Comparison of ENCODE assay signal across 19 cellular contexts in genomic region chr16:68357521-68357922, GRCh38. TPM values are rescaled to one million over a fixed set of nuclear protein-coding genes. Genes with fewer than 3 reads are reported as not detected.
A peak's percentile ranks its signal among the peaks of the same experiment; 100 is the strongest.
DNase-seq lines count a peak whose midpoint lies in the region; ATAC-seq and TF ChIP-seq lines count a peak whose summit lies in the region.
"Had no signal": no experiment of that assay in that cellular context is flagged by ENCODE, and none has a peak within 500 bp of the region (broad histone marks: within the 10 kb centered on the region; RNA-seq: fewer than 3 reads in every experiment).

No MANE protein-coding gene starts in this region.

- H3K27ac Mint-ChIP-seq in activated naive CD8-positive, alpha-beta T cell treated with anti-CD3 and anti-CD28 coated beads, Interleukin-2, amount 10 ng/mL, durations not matched to agents 7 days and 5 days = peak overlapping the region; percentile 71
- H3K27ac Mint-ChIP-seq in activated naive CD8-positive, alpha-beta T cell treated with anti-CD3 and anti-CD28 coated beads, Interleukin-2, amount 50 U/mL, for 24 hours = no peak overlapping the region

- no peak overlapping the region for H2AK5ac ChIP-seq in neuronal stem cell (ENCODE audit: low read depth, low read length)

- H2BK120ac ChIP-seq in neuronal stem cell (ENCODE audit: low read depth, low read length) = no peak overlapping the region

- no peak overlapping the region for H3K4me2 ChIP-seq in neuronal stem cell (ENCODE audit: insufficient read depth, low read length, poor library complexity, severe bottlenecking)
- H3K4me2 ChIP-seq: A549 had no signal

- no peaks in the 10 kb centered on the region for H3K9me3 Mint-ChIP-seq in activated naive CD8-positive, alpha-beta T cell treated with anti-CD3 and anti-CD28 coated beads, Interleukin-2, amount 10 ng/mL, durations not matched to agents 7 days and 5 days
- H3K9me3 Mint-ChIP-seq in activated naive CD8-positive, alpha-beta T cell treated with anti-CD3 and anti-CD28 coated beads, Interleukin-2, amount 50 U/mL, for 24 hours = no peaks in the 10 kb centered on the region

- H3K18ac ChIP-seq in neuronal stem cell (ENCODE audit: low read length) = no peak overlapping the region

- H3K27me3 Mint-ChIP-seq in activated naive CD8-positive, alpha-beta T cell treated with anti-CD3 and anti-CD28 coated beads, Interleukin-2, amount 10 ng/mL, durations not matched to agents 7 days and 5 days = peaks cover 4% of the 10 kb centered on the region
- H3K27me3 Mint-ChIP-seq in activated naive CD8-positive, alpha-beta T cell treated with anti-CD3 and anti-CD28 coated beads, Interleukin-2, amount 50 U/mL, for 24 hours = no peaks in the 10 kb centered on the region

- H3K27me3 ChIP-seq in adrenal gland (no peaks in the 10 kb centered on the region), neuronal stem cell (ENCODE audit: control insufficient read depth in 3 of 3, insufficient read depth in 3 of 3, low read depth in 1 of 3, low read length in 3 of 3) (no peaks in the 10 kb centered on the region)
- H3K27me3 ChIP-seq: SJSA1 had no signal

- H2AFZ ChIP-seq in neuronal stem cell (ENCODE audit: low read length) = no peak overlapping the region

- peaks cover 33% of the 10 kb centered on the region for H3K4me1 Mint-ChIP-seq in activated naive CD8-positive, alpha-beta T cell treated with anti-CD3 and anti-CD28 coated beads, Interleukin-2, amount 10 ng/mL, durations not matched to agents 7 days and 5 days
- H3K4me1 Mint-ChIP-seq in activated naive CD8-positive, alpha-beta T cell treated with anti-CD3 and anti-CD28 coated beads, Interleukin-2, amount 50 U/mL, for 24 hours = peaks cover 28% of the 10 kb centered on the region

- WGBS in adrenal gland, 4 donors = 78 to 96% (median 81%) methylated on average over 6 to 9 of the region's 9 CpGs; no CpG with 5 or more reads in 1 of the 4 donors
- WGBS in neuronal stem cell (ENCODE audit: extremely low coverage in 2 of 2, insufficient read length in 2 of 2, insufficient replicate concordance in 1 of 2), 2 donors = no CpG with 5 or more reads among the region's 9 CpGs

- peak overlapping the region; percentile 10 for H3K4me3 Mint-ChIP-seq in activated naive CD8-positive, alpha-beta T cell treated with anti-CD3 and anti-CD28 coated beads, Interleukin-2, amount 10 ng/mL, durations not matched to agents 7 days and 5 days
- no peak overlapping the region for H3K4me3 Mint-ChIP-seq in activated naive CD8-positive, alpha-beta T cell treated with anti-CD3 and anti-CD28 coated beads, Interleukin-2, amount 50 U/mL, for 24 hours

- no peak overlapping the region for H2BK5ac ChIP-seq in neuronal stem cell (ENCODE audit: low read length)

- peaks cover 3% of the 10 kb centered on the region for H3K79me1 ChIP-seq in neuronal stem cell (ENCODE audit: low read depth, low read length)

- DNase-seq in activated naive CD8-positive, alpha-beta T cell treated with anti-CD3 and anti-CD28 coated beads, Interleukin-2, amount 10 ng/mL, durations not matched to agents 7 days and 5 days = peak; percentile 28
- DNase-seq in activated naive CD8-positive, alpha-beta T cell treated with anti-CD3 and anti-CD28 coated beads, Interleukin-2, amount 50 U/mL, for 24 hours = no peak
- DNase-seq in GM12864 (ENCODE audit: low read depth) = no peak
- DNase-seq in adrenal gland = peak in 1 of 7 donors; percentile 23
- no peak for DNase-seq in neuronal stem cell (ENCODE audit: low spot score)
- DNase-seq: DMS79 treated with DMSO at 0.1 percent for 48 hours, GOT3, IMR-90, Kasumi-1, NCI-H1092 treated with DMSO at 0.1 percent for 48 hours, NCI-H146, NCI-H2029 treated with DMSO at 0.1 percent for 48 hours, NCI-H2171, NCI-H526 had no signal

- H4K8ac ChIP-seq in neuronal stem cell (ENCODE audit: low read depth, low read length) = peak overlapping the region; percentile 65

- ATAC-seq in activated naive CD8-positive, alpha-beta T cell treated with anti-CD3 and anti-CD28 coated beads, Interleukin-2, amount 10 ng/mL, durations not matched to agents 7 days and 5 days (ENCODE audit: low read depth) = no peak
- no peak for ATAC-seq in activated naive CD8-positive, alpha-beta T cell treated with anti-CD3 and anti-CD28 coated beads, Interleukin-2, amount 50 U/mL, for 24 hours
- ATAC-seq in HG03196 (IDR thresholded peaks at IDR 0.05; ENCODE audit: unreplicated experiment) (no peak), GM19452 (IDR thresholded peaks at IDR 0.05; ENCODE audit: unreplicated experiment) (no peak)
- ATAC-seq: A549, HCT116 had no signal

- TF ChIP-seq CTCF in GM12864 (IDR thresholded peaks at IDR 0.05; ENCODE audit: low read depth, low read length, missing control alignments) = peak; percentile 6
- no peak for TF ChIP-seq CTCF in adrenal gland (IDR thresholded peaks at IDR 0.05)

- intact Hi-C loops in adrenal gland (cut with DNase I) = no loop called here

- H3K14ac ChIP-seq in neuronal stem cell (ENCODE audit: low read length) = no peak overlapping the region

- no peak overlapping the region for H3K4me3 ChIP-seq in GM12864 (ENCODE audit: low read depth, low read length)
- H3K4me3 ChIP-seq in adrenal gland = no peak overlapping the region
- H3K4me3 ChIP-seq in neuronal stem cell (ENCODE audit: low read length in 2 of 2) = peak overlapping the region in 1 of 2 donors; percentile 33
- H3K4me3 ChIP-seq: A549, SJSA1 had no signal

- H3K36me3 ChIP-seq in adrenal gland (replicated peaks in 1 of 2) = peaks cover 0 to 34% of the 10 kb centered on the region in 2 donors
- peaks cover 32 to 63% of the 10 kb centered on the region in 2 donors for H3K36me3 ChIP-seq in neuronal stem cell (replicated peaks in 1 of 2; ENCODE audit: control insufficient read depth in 2 of 2, insufficient read depth in 2 of 2, low read length in 2 of 2)

- no peaks in the 10 kb centered on the region for H3K9me3 ChIP-seq in adrenal gland (replicated peaks in 1 of 3)
- no peaks in the 10 kb centered on the region for H3K9me3 ChIP-seq in neuronal stem cell (replicated peaks in 1 of 2; ENCODE audit: control insufficient read depth in 2 of 2, insufficient read depth in 1 of 2, low read depth in 1 of 2, low read length in 2 of 2)
- H3K9me3 ChIP-seq: A549, SJSA1 had no signal

- H3K9ac ChIP-seq in neuronal stem cell (ENCODE audit: low read depth, low read length, poor library complexity) = no peak overlapping the region

- H2BK15ac ChIP-seq in neuronal stem cell (ENCODE audit: low read length) = no peak overlapping the region

- H3K23ac ChIP-seq in neuronal stem cell (ENCODE audit: low read depth, low read length, poor library complexity) = peak overlapping the region; percentile 55

- no peak for TF ChIP-seq POLR2A in adrenal gland (IDR thresholded peaks at IDR 0.05)

- H3K27ac ChIP-seq in adrenal gland = peak overlapping the region in 3 of 5 donors; percentile 19 to 72 (median 44)
- H3K27ac ChIP-seq in neuronal stem cell (replicated peaks; ENCODE audit: low read length) = no peak overlapping the region
- H3K27ac ChIP-seq: A549, SJSA1 had no signal

- peaks cover 41% of the 10 kb centered on the region for H3K36me3 Mint-ChIP-seq in activated naive CD8-positive, alpha-beta T cell treated with anti-CD3 and anti-CD28 coated beads, Interleukin-2, amount 10 ng/mL, durations not matched to agents 7 days and 5 days
- H3K36me3 Mint-ChIP-seq in activated naive CD8-positive, alpha-beta T cell treated with anti-CD3 and anti-CD28 coated beads, Interleukin-2, amount 50 U/mL, for 24 hours (ENCODE audit: low read depth) = peaks cover 35% of the 10 kb centered on the region

- POLR2A ChIA-PET in activated naive CD8-positive, alpha-beta T cell treated with anti-CD3 and anti-CD28 coated beads, Interleukin-2, amount 10 ng/mL, durations not matched to agents 7 days and 5 days (lab: Charles Lee) = interaction anchor here (1.0 to 4.1 kb wide), 8 partner anchors 8 to 88 kb away, joined by 3 to 29 read pairs (median 10); no protein-coding TSS in a partner anchor

- peaks cover 24 to 28% of the 10 kb centered on the region in 2 donors for H3K4me1 ChIP-seq in adrenal gland (replicated peaks in 1 of 2)
- H3K4me1 ChIP-seq in neuronal stem cell (ENCODE audit: control insufficient read depth in 2 of 2, insufficient read depth in 1 of 2, low read depth in 1 of 2, low read length in 2 of 2) = no peaks in the 10 kb centered on the region
- H3K4me1 ChIP-seq: A549, SJSA1 had no signal

- no peak overlapping the region for H4K91ac ChIP-seq in neuronal stem cell (ENCODE audit: low read depth, low read length, poor library complexity)

- H2BK12ac ChIP-seq in neuronal stem cell (ENCODE audit: low read length) = no peak overlapping the region

- no peak overlapping the region for H3K4ac ChIP-seq in neuronal stem cell (ENCODE audit: low read length)

RNA-seq across cellular contexts. Expression of gene PRMT7, which starts 46.7 kb away (rescaled TPM):
- 10 to 100 TPM; 85.7 to 87.3 TPM for total RNA-seq in activated naive CD8-positive, alpha-beta T cell treated with anti-CD3 and anti-CD28 coated beads, Interleukin-2, amount 10 ng/mL, durations not matched to agents 7 days and 5 days
- 10 to 100 TPM; 30.0 to 52.1 (median 39.9) TPM for total RNA-seq in adrenal gland
- 100 to 1,000 TPM in 2 of 3 donors, 10 to 100 TPM in 1; 45.3 to 141 (median 111) TPM for polyA plus RNA-seq in adrenal gland
- polyA plus RNA-seq in neuronal stem cell (2013, experiment 1 of 2) = 29.2 TPM
- polyA plus RNA-seq in neuronal stem cell (2013, experiment 2 of 2) = 27.7 TPM

RNA-seq across cellular contexts. Expression of gene SLC7A6OS, which starts 46.8 kb away (rescaled TPM):
- 10 to 100 TPM; 38.2 to 44.4 TPM for total RNA-seq in activated naive CD8-positive, alpha-beta T cell treated with anti-CD3 and anti-CD28 coated beads, Interleukin-2, amount 10 ng/mL, durations not matched to agents 7 days and 5 days
- total RNA-seq in adrenal gland = 10 to 100 TPM in 7 of 8 donors, 1 to 10 TPM in 1; 9.4 to 17.8 (median 13.8) TPM
- 10 to 100 TPM in 1 of 3 donors, 1 to 10 TPM in 2; 5.7 to 14.6 (median 8.4) TPM for polyA plus RNA-seq in adrenal gland
- polyA plus RNA-seq in neuronal stem cell (2013, experiment 1 of 2) = 11.8 TPM
- polyA plus RNA-seq in neuronal stem cell (2013, experiment 2 of 2) = 12.4 TPM
